Comparison of ENCODE assay signal across 8 cellular contexts in the genomic region with DNA sequence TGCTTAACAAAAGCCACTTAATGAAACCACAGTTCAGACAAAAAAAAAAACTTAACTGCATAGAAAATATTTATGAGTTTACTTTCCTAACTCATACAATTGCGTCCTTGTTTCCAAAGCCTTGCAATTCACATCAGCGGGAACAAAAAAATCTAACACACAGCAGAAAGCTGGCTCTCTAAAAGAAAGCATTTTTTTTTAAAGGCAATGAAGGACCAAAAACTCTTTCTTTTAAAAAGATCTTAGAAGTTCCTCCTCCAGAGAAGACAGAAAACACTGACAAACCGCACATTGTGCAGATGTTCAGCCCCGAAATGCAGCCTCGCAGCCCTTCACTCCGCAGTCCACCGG. TPM values are rescaled to one million over a fixed set of nuclear protein-coding genes. Genes with fewer than 3 reads are reported as not detected.
A peak's percentile ranks its signal among the peaks of the same experiment; 100 is the strongest.
DNase-seq lines count a peak whose midpoint lies in the region; ATAC-seq and TF ChIP-seq lines count a peak whose summit lies in the region.

No MANE protein-coding gene starts in this region.

- H3K9me3 ChIP-seq in NT2/D1 (ENCODE audit: insufficient read depth, low read length), result peaks cover 30% of the 10 kb centered on the region
- H3K9me3 ChIP-seq in esophagus (ENCODE audit: control insufficient read depth in 2 of 2, insufficient read depth in 1 of 2, low read depth in 1 of 2, low read length in 1 of 2), result no peaks in the 10 kb centered on the region
- H3K9me3 ChIP-seq in neuronal stem cell (replicated peaks in 1 of 2; ENCODE audit: control insufficient read depth in 2 of 2, insufficient read depth in 1 of 2, low read depth in 1 of 2, low read length in 2 of 2), result peaks cover 7 to 30% of the 10 kb centered on the region in 2 donors

- H2BK5ac ChIP-seq in neuronal stem cell (ENCODE audit: low read length), result peak overlapping the region; percentile 95

- H2AFZ ChIP-seq in neuronal stem cell (ENCODE audit: low read length), result peak overlapping the region; percentile 94

- no peak for TF ChIP-seq CTCF in CD14-positive monocyte (IDR thresholded peaks at IDR 0.05)

- H3K4me3 Mint-ChIP-seq in CD14-positive monocyte, result peak overlapping the region; percentile 42 to 85

- peaks cover 12% of the 10 kb centered on the region for H3K4me1 Mint-ChIP-seq in CD14-positive monocyte

- H3K27ac ChIP-seq in esophagus (ENCODE audit: low read depth in 2 of 2, low read length in 1 of 2) (peak overlapping the region; percentile 88 to 89), neuronal stem cell (replicated peaks; ENCODE audit: low read length) (peak overlapping the region; percentile 94)

- peak overlapping the region; percentile 36 for H3K4me2 ChIP-seq in neuronal stem cell (ENCODE audit: insufficient read depth, low read length, poor library complexity, severe bottlenecking)

- peak overlapping the region; percentile 95 for H3K9ac ChIP-seq in NT2/D1 (ENCODE audit: insufficient read length, low read depth)
- H3K9ac ChIP-seq in neuronal stem cell (ENCODE audit: low read depth, low read length, poor library complexity), result peak overlapping the region; percentile 99

- peak overlapping the region; percentile 46 for H2BK15ac ChIP-seq in neuronal stem cell (ENCODE audit: low read length)

- H3K4me3 ChIP-seq in NT2/D1 (ENCODE audit: insufficient read length, low read depth) (peak overlapping the region; percentile 67), esophagus (ENCODE audit: low read depth in 1 of 2, low read length in 2 of 2) (peak overlapping the region; percentile 83 to 84), neuronal stem cell (ENCODE audit: low read length in 2 of 2) (peak overlapping the region; percentile 91 to 98)

- DNase-seq in CD14-positive monocyte (ENCODE audit: low spot score) (no peak), NT2/D1 (ENCODE audit: low read depth, low spot score) (no peak), neuronal stem cell (ENCODE audit: low spot score) (no peak), NCI-H187 treated with DMSO at 0.1 percent for 48 hours (lab: John Stamatoyannopoulos, UW) (no peak), kidney glomerular epithelial cell (lab: John Stamatoyannopoulos, UW) (no peak)

- 2 to 3% methylated on average over 7 of the region's 7 CpGs for WGBS in esophagus, 2 donors
- no CpG with 5 or more reads among the region's 7 CpGs for WGBS in neuronal stem cell (ENCODE audit: extremely low coverage in 2 of 2, insufficient read length in 2 of 2, insufficient replicate concordance in 1 of 2), 2 donors

- intact Hi-C loops in CD14-positive monocyte (cut with micrococcal nuclease), result no loop called here

- peak overlapping the region; percentile 72 for H3K14ac ChIP-seq in neuronal stem cell (ENCODE audit: low read length)

- peaks cover 2 to 38% (median 23%) of the 10 kb centered on the region in 7 donors for H3K9me3 Mint-ChIP-seq in CD14-positive monocyte

- H2BK12ac ChIP-seq in neuronal stem cell (ENCODE audit: low read length), result no peak overlapping the region

- peak overlapping the region; percentile 85 for H2AK5ac ChIP-seq in neuronal stem cell (ENCODE audit: low read depth, low read length)

- H3K27me3 ChIP-seq in NT2/D1 (ENCODE audit: insufficient read depth, insufficient read length), result no peaks in the 10 kb centered on the region
- H3K27me3 ChIP-seq in esophagus (ENCODE audit: control insufficient read depth in 1 of 2, insufficient read depth in 2 of 2, low read length in 2 of 2), result no peaks in the 10 kb centered on the region
- no peaks in the 10 kb centered on the region for H3K27me3 ChIP-seq in neuronal stem cell (ENCODE audit: control insufficient read depth in 3 of 3, insufficient read depth in 3 of 3, low read depth in 1 of 3, low read length in 3 of 3)

- H3K23ac ChIP-seq in neuronal stem cell (ENCODE audit: low read depth, low read length, poor library complexity), result peak overlapping the region; percentile 60

- H3K36me3 ChIP-seq in NT2/D1 (ENCODE audit: insufficient read depth, insufficient read length, low read length) (peaks cover 5% of the 10 kb centered on the region), esophagus (ENCODE audit: control insufficient read depth in 2 of 2, insufficient read depth in 2 of 2, low read length in 1 of 2) (no peaks in the 10 kb centered on the region), neuronal stem cell (replicated peaks in 1 of 2; ENCODE audit: control insufficient read depth in 2 of 2, insufficient read depth in 2 of 2, low read length in 2 of 2) (peaks cover 0 to 12% of the 10 kb centered on the region in 2 donors)

- peaks cover 51 to 61% (median 58%) of the 10 kb centered on the region in 3 donors for H3K27me3 Mint-ChIP-seq in CD14-positive monocyte (ENCODE audit: low read depth in 3 of 3)

- H3K4me1 ChIP-seq in NT2/D1 (ENCODE audit: insufficient read depth, insufficient read length) (no peaks in the 10 kb centered on the region), esophagus (ENCODE audit: control insufficient read depth in 2 of 2, insufficient read depth in 2 of 2, low read length in 1 of 2) (no peaks in the 10 kb centered on the region), neuronal stem cell (ENCODE audit: control insufficient read depth in 2 of 2, insufficient read depth in 1 of 2, low read depth in 1 of 2, low read length in 2 of 2) (peaks cover 0 to under 1% of the 10 kb centered on the region in 2 donors)

- H4K91ac ChIP-seq in neuronal stem cell (ENCODE audit: low read depth, low read length, poor library complexity), result no peak overlapping the region

- peak overlapping the region; percentile 99 for H3K18ac ChIP-seq in neuronal stem cell (ENCODE audit: low read length)

- no peak overlapping the region for H3K4ac ChIP-seq in neuronal stem cell (ENCODE audit: low read length)

- no peak overlapping the region for H3K27ac Mint-ChIP-seq in CD14-positive monocyte

- no peak for ATAC-seq in GM18907 (IDR thresholded peaks at IDR 0.05; ENCODE audit: unreplicated experiment)
- ATAC-seq in HG03108 (IDR thresholded peaks at IDR 0.05; ENCODE audit: unreplicated experiment), result no peak

- no peak overlapping the region for H4K8ac ChIP-seq in neuronal stem cell (ENCODE audit: low read depth, low read length)

- peaks cover 0 to 8% of the 10 kb centered on the region in 2 donors for H3K36me3 Mint-ChIP-seq in CD14-positive monocyte

- no peak overlapping the region for H2BK120ac ChIP-seq in neuronal stem cell (ENCODE audit: low read depth, low read length)

- peaks cover 6% of the 10 kb centered on the region for H3K79me1 ChIP-seq in neuronal stem cell (ENCODE audit: low read depth, low read length)

RNA-seq across cellular contexts. Expression of a gene that starts 0.8 kb away (rescaled TPM):
- not detected for polyA plus RNA-seq in CD14-positive monocyte
- polyA plus RNA-seq in esophagus, result 10 to 100 TPM; 11.5 to 21.0 TPM
- 52.9 TPM for polyA plus RNA-seq in neuronal stem cell (2013, experiment 1 of 2)
- polyA plus RNA-seq in neuronal stem cell (2013, experiment 2 of 2), result 54.3 TPM

Comparison
In these comparisons a context has a peak if more than half of its experiments do, and no peak if none do; other contexts are left out.
1. RNA of a gene that starts 0.8 kb away (polyA plus RNA-seq): 11.5 to 21.0 TPM in esophagus; not detected in CD14-positive monocyte; every median in the first group is over 10 times any median in the second.
2. Peak in every context shown above with its lines, with median percentiles within 50 percentile points of each other: H3K4me3 ChIP-seq.